ENCODE assay signal across 17 cellular contexts in the genomic region with DNA sequence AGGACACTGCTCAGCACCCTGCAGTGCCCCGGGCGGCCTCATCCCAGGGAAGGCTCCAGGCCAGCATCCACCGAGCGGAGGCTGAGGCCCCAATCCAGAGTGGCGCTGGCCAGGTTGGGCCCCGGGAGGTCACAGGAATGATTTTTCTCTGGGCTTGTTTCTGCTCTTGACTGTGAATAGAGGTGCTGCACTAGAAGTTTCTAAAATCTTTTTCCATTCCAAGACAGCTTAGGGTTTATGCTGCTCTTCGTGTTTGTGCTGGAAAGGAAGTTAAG.
"Had no signal": no experiment of that assay in that cellular context is flagged by ENCODE, and none has a peak within 500 bp of the region (broad histone marks: within the 10 kb centered on the region; RNA-seq: fewer than 3 reads in every experiment).

No MANE protein-coding gene starts in this region.

- FAIRE-seq: islet of Langerhans, small intestine had no signal

- H3K9me3 Mint-ChIP-seq: activated CD4-positive, alpha-beta T cell treated with anti-CD3 and anti-CD28 coated beads, Interleukin-2, amount 10 ng/mL, durations not matched to agents 24 days and 14 days; activated T-cell treated with anti-CD3 and anti-CD28 coated beads, Interleukin-2, amount 50 U/mL, for 72 hours; naive B cell; stimulated activated naive CD8-positive, alpha-beta T cell treated with anti-CD3 and anti-CD28 coated beads, Interleukin-15, Interleukin-2, amounts not matched to agents 100 ng/mL and 50 ng/mL, for 24 hours; T-helper 2 cell treated with Interferon-gamma antibody and Interleukin-4, amounts not matched to agents 5 μg/mL and 100 μg/mL, for 36 hours had no signal

- H3K9me3 ChIP-seq: gastroesophageal sphincter, suprapubic skin, upper lobe of right lung had no signal

- H3K4me3 ChIP-seq: gastroesophageal sphincter, suprapubic skin, upper lobe of right lung had no signal

- H3K36me3 Mint-ChIP-seq: activated naive CD8-positive, alpha-beta T cell; naive B cell had no signal

- H3K36me3 ChIP-seq: suprapubic skin, upper lobe of right lung had no signal

- H3K27ac ChIP-seq: suprapubic skin, upper lobe of right lung had no signal

- ATAC-seq: activated CD8-positive, alpha-beta T cell treated with anti-CD3 and anti-CD28 coated beads, Interleukin-2, amount 10 ng/mL, durations not matched to agents 7 days and 5 days; activated T-cell treated with anti-CD3 and anti-CD28 coated beads, Interleukin-2, amount 50 U/mL, for 72 hours; gastroesophageal sphincter had no signal

- H3K27ac Mint-ChIP-seq: activated CD4-positive, alpha-beta T cell treated with anti-CD3 and anti-CD28 coated beads, Interleukin-2, amount 10 ng/mL, durations not matched to agents 24 days and 14 days; activated CD8-positive, alpha-beta T cell treated with anti-CD3 and anti-CD28 coated beads, Interleukin-2, amount 10 ng/mL, durations not matched to agents 7 days and 5 days; activated naive CD8-positive, alpha-beta T cell; activated T-cell treated with anti-CD3 and anti-CD28 coated beads, Interleukin-2, amount 50 U/mL, for 72 hours; stimulated activated naive CD8-positive, alpha-beta T cell treated with anti-CD3 and anti-CD28 coated beads, Interleukin-15, Interleukin-2, amounts not matched to agents 100 ng/mL and 50 ng/mL, for 24 hours; T-helper 2 cell treated with Interferon-gamma antibody and Interleukin-4, amounts not matched to agents 5 μg/mL and 100 μg/mL, for 36 hours had no signal

- H3K27me3 Mint-ChIP-seq: activated CD4-positive, alpha-beta T cell treated with anti-CD3 and anti-CD28 coated beads, Interleukin-2, amount 10 ng/mL, durations not matched to agents 24 days and 14 days; activated naive CD8-positive, alpha-beta T cell; naive B cell; stimulated activated naive CD8-positive, alpha-beta T cell treated with anti-CD3 and anti-CD28 coated beads, Interleukin-15, Interleukin-2, amounts not matched to agents 100 ng/mL and 50 ng/mL, for 24 hours had no signal

- DNase-seq: activated CD4-positive, alpha-beta T cell treated with anti-CD3 and anti-CD28 coated beads, Interleukin-2, amount 10 ng/mL, durations not matched to agents 24 days and 14 days; activated CD4-positive, CD25-positive, alpha-beta regulatory T cell; activated CD8-positive, alpha-beta memory T cell treated with anti-CD3 and anti-CD28 coated beads, Interleukin-2, amount 50 U/mL, for 4 hours; activated CD8-positive, alpha-beta T cell treated with anti-CD3 and anti-CD28 coated beads, Interleukin-2, amount 10 ng/mL, durations not matched to agents 7 days and 5 days; activated gamma-delta T cell; activated T-cell treated with anti-CD3 and anti-CD28 coated beads, Interleukin-2, amount 50 U/mL, for 72 hours; amniotic stem cell; naive B cell; small intestine; SW 1271; upper lobe of right lung had no signal

- H3K4me3 Mint-ChIP-seq: activated CD4-positive, alpha-beta T cell treated with anti-CD3 and anti-CD28 coated beads, Interleukin-2, amount 10 ng/mL, durations not matched to agents 24 days and 14 days; activated CD8-positive, alpha-beta T cell treated with anti-CD3 and anti-CD28 coated beads, Interleukin-2, amount 10 ng/mL, durations not matched to agents 7 days and 5 days; activated naive CD8-positive, alpha-beta T cell; activated T-cell treated with anti-CD3 and anti-CD28 coated beads, Interleukin-2, amount 50 U/mL, for 72 hours; stimulated activated naive CD8-positive, alpha-beta T cell treated with anti-CD3 and anti-CD28 coated beads, Interleukin-15, Interleukin-2, amounts not matched to agents 100 ng/mL and 50 ng/mL, for 24 hours; T-helper 2 cell treated with Interferon-gamma antibody and Interleukin-4, amounts not matched to agents 5 μg/mL and 100 μg/mL, for 36 hours had no signal

- H3K27me3 ChIP-seq: gastroesophageal sphincter, suprapubic skin, upper lobe of right lung had no signal
